8 cellular contexts compared by ENCODE assay signal in genomic region chr12:104136577-104136976, GRCh38. TPM values are rescaled to one million over a fixed set of nuclear protein-coding genes. Genes with fewer than 3 reads are reported as not detected.
DNase-seq lines count a peak whose midpoint lies in the region; ATAC-seq, FAIRE-seq and TF ChIP-seq lines count a peak whose summit lies in the region.

No MANE protein-coding gene starts in this region.

- H3K27me3 Mint-ChIP-seq in stimulated activated naive CD8-positive, alpha-beta T cell treated with anti-CD3 and anti-CD28 coated beads, Interleukin-15, Interleukin-2, amounts not matched to agents 100 ng/mL and 50 ng/mL, for 24 hours, result no peaks in the 10 kb centered on the region

- in situ Hi-C loops in K562 (cut with MboI), result no loop called here

- TF ChIP-seq POLR2A in K562 (conservative IDR thresholded peaks at IDR 0.05), result no peak

- POLR2A ChIA-PET in K562 (lab: Yijun Ruan, JAX), result interaction anchor here (0.6 to 1.4 kb wide), 6 partner anchors 10 to 218 kb away, joined by 3 to 5 read pairs (median 4); partner anchors contain the start of gene TDG

- no peak overlapping the region for H4K8ac ChIP-seq in mesendoderm (ENCODE audit: low read depth, low read length)

- H4K5ac ChIP-seq in mesendoderm (ENCODE audit: low read length), result no peak overlapping the region

- no peak for TF ChIP-seq RAD21 in K562 (CRISPR knock-in tag; conservative IDR thresholded peaks at IDR 0.05 in 1 of 2, IDR thresholded peaks at IDR 0.05 in 1 of 2)

- peaks cover 7% of the 10 kb centered on the region for H3K79me1 ChIP-seq in mesendoderm (ENCODE audit: low read length)

- no peak overlapping the region for H2AK5ac ChIP-seq in mesendoderm (ENCODE audit: low read length)

- ATAC-seq in stimulated activated naive CD8-positive, alpha-beta T cell treated with anti-CD3 and anti-CD28 coated beads, Interleukin-15, Interleukin-2, amounts not matched to agents 100 U/mL and 50 U/mL, for 24 hours, result no peak
- ATAC-seq in K562 (no peak), GM21423 (IDR thresholded peaks at IDR 0.05; ENCODE audit: unreplicated experiment) (no peak)

- H3K27ac ChIP-seq in K562 (ENCODE audit: extremely low read depth, low read depth, low read length), result peak overlapping the region; percentile 89; the same call in 2 of the 3 replicates
- H3K27ac ChIP-seq in mesendoderm (ENCODE audit: low read depth, low read length), result no peak overlapping the region

- intact Hi-C loops in K562 (cut with micrococcal nuclease), result no loop called here

- H3K36me3 Mint-ChIP-seq in stimulated activated naive CD8-positive, alpha-beta T cell treated with anti-CD3 and anti-CD28 coated beads, Interleukin-15, Interleukin-2, amounts not matched to agents 100 ng/mL and 50 ng/mL, for 24 hours (ENCODE audit: low read depth), result peaks cover 14% of the 10 kb centered on the region

- no peak for TF ChIP-seq CTCF in K562 (IDR thresholded peaks at IDR 0.05 in 2 of 3, conservative IDR thresholded peaks at IDR 0.05 in 1 of 3; ENCODE audit: insufficient read depth in 2 of 3, low read depth in 1 of 3, low read length in 3 of 3)

- H3K23ac ChIP-seq in mesendoderm (ENCODE audit: low read length), result no peak overlapping the region

- no peak overlapping the region for H2BK120ac ChIP-seq in mesendoderm (ENCODE audit: low read depth, low read length)

- H3K9ac ChIP-seq in K562 (ENCODE audit: insufficient read depth in 1 of 2, low read depth in 2 of 2, low read length in 2 of 2) (peak overlapping the region in 1 of 2 experiments; percentile 89; a peak in 2 of 4 replicates), mesendoderm (ENCODE audit: low read length) (peak overlapping the region; percentile 92)

- TSS peak; percentile 58 for BruUV-seq in K562 (replicated peaks; lab: Mats Ljungman, UMichigan)

- H3K9me3 ChIP-seq in K562 (replicated peaks; ENCODE audit: control insufficient read depth, insufficient read depth, low read depth, low read length), result no peaks in the 10 kb centered on the region

- 0 out of 2 replicates have a peak overlapping the region, but pooled peaks have one; percentile 84 for H2AFZ ChIP-seq in K562 (ENCODE audit: low read depth, low read length)

- CTCF ChIA-PET in K562 (lab: Yijun Ruan, JAX; ENCODE audit: low intra/inter-chr PET ratio), result interaction anchor here (1.1 kb wide), 1 partner anchor 504 kb away, joined by 3 read pairs; no protein-coding TSS in a partner anchor

- no peaks in the 10 kb centered on the region for H3K9me1 ChIP-seq in K562 (ENCODE audit: control insufficient read depth, insufficient read depth, low read length)

- H3K4me1 Mint-ChIP-seq in stimulated activated naive CD8-positive, alpha-beta T cell treated with anti-CD3 and anti-CD28 coated beads, Interleukin-15, Interleukin-2, amounts not matched to agents 100 ng/mL and 50 ng/mL, for 24 hours (ENCODE audit: low read depth), result peaks cover 36% of the 10 kb centered on the region

- H3K79me2 ChIP-seq in K562 (ENCODE audit: control insufficient read depth, insufficient read depth, low read length), result peaks cover 39% of the 10 kb centered on the region
- H3K79me2 ChIP-seq in mesendoderm (ENCODE audit: control insufficient read depth, insufficient read depth, low read length), result peaks cover 15% of the 10 kb centered on the region

- H3K4me1 ChIP-seq in K562 (replicated peaks in 1 of 2; ENCODE audit: control insufficient read depth in 2 of 2, insufficient read depth in 2 of 2, low read length in 2 of 2), result peaks cover 12 to 25% of the 10 kb centered on the region in 2 experiments
- peaks cover 6% of the 10 kb centered on the region for H3K4me1 ChIP-seq in mesendoderm (ENCODE audit: control insufficient read depth, low read depth, low read length)

- H3K4me2 ChIP-seq in K562 (ENCODE audit: insufficient read depth, low read length), result peak overlapping the region; percentile 90
- H3K4me2 ChIP-seq in mesendoderm (ENCODE audit: low read length), result peak overlapping the region; percentile 66

- H3K18ac ChIP-seq in mesendoderm (ENCODE audit: low read length), result no peak overlapping the region

- no peaks in the 10 kb centered on the region for H3K27me3 ChIP-seq in K562 (ENCODE audit: control insufficient read depth in 2 of 2, insufficient read depth in 2 of 2, low read length in 2 of 2)
- no peaks in the 10 kb centered on the region for H3K27me3 ChIP-seq in mesendoderm (ENCODE audit: insufficient read depth, low read length, poor library complexity)

- H2BK5ac ChIP-seq in mesendoderm (ENCODE audit: low read length), result no peak overlapping the region

- peak overlapping the region; percentile 94 for H3K56ac ChIP-seq in mesendoderm (ENCODE audit: low read length)

- H3K36me3 ChIP-seq in K562 (ENCODE audit: control insufficient read depth, insufficient read depth, low read length) (peaks cover 34% of the 10 kb centered on the region), mesendoderm (ENCODE audit: control insufficient read depth, insufficient read depth, low read length) (peaks cover 3% of the 10 kb centered on the region)

- no peaks in the 10 kb centered on the region for H3K9me3 Mint-ChIP-seq in stimulated activated naive CD8-positive, alpha-beta T cell treated with anti-CD3 and anti-CD28 coated beads, Interleukin-15, Interleukin-2, amounts not matched to agents 100 ng/mL and 50 ng/mL, for 24 hours

- no peak overlapping the region for H3K4ac ChIP-seq in mesendoderm (ENCODE audit: low read depth, low read length)

- H3K4me3 Mint-ChIP-seq in stimulated activated naive CD8-positive, alpha-beta T cell treated with anti-CD3 and anti-CD28 coated beads, Interleukin-15, Interleukin-2, amounts not matched to agents 100 ng/mL and 50 ng/mL, for 24 hours, result peak overlapping the region; percentile 88

- no peak for DNase-seq in stimulated activated naive CD8-positive, alpha-beta T cell treated with anti-CD3 and anti-CD28 coated beads, Interleukin-15, Interleukin-2, amounts not matched to agents 100 U/mL and 50 U/mL, for 24 hours
- peak in 1 of 4 experiments; percentile 14 for DNase-seq in K562 (ENCODE audit: extremely low read depth in 1 of 4, low spot score in 3 of 4)
- DNase-seq in mesendoderm, result no peak
- DNase-seq in NCI-H748 treated with DMSO at 0.1 percent for 48 hours (lab: John Stamatoyannopoulos, UW), result no peak
- no peak for DNase-seq in stimulated activated CD4-positive, alpha-beta T cell treated with anti-CD3 and anti-CD28 coated beads, Interleukin-15, amount 100 ng/mL, for 24 hours
- DNase-seq in activated CD4-positive, CD25-positive, alpha-beta regulatory T cell (lab: John Stamatoyannopoulos, UW), result no peak

- FAIRE-seq in K562 (lab: Jason Lieb, UNC), result no peak

- H3K27ac Mint-ChIP-seq in stimulated activated naive CD8-positive, alpha-beta T cell treated with anti-CD3 and anti-CD28 coated beads, Interleukin-15, Interleukin-2, amounts not matched to agents 100 ng/mL and 50 ng/mL, for 24 hours, result peak overlapping the region; percentile 89

- peak overlapping the region; percentile 69 for H3K4me3 ChIP-seq in K562
- no peak overlapping the region for H3K4me3 ChIP-seq in mesendoderm (ENCODE audit: low read length)

- no peak for TF ChIP-seq EP300 in K562 (IDR thresholded peaks at IDR 0.05; ENCODE audit: low read length)

- no peak overlapping the region for H2BK15ac ChIP-seq in mesendoderm (replicated peaks; ENCODE audit: low read depth)

- no peaks in the 10 kb centered on the region for H4K20me1 ChIP-seq in K562 (replicated peaks; ENCODE audit: control insufficient read depth, insufficient read depth, low read length)

TF ChIP-seq in K562, 482 proteins besides CTCF, POLR2A, EP300 and RAD21 (continues in another document):
- TF ChIP-seq NCOR1 (IDR thresholded peaks at IDR 0.05) (no peak), ETV6 (IDR thresholded peaks at IDR 0.05; ENCODE audit: borderline replicate concordance in 1 of 2, low read depth in 2 of 2, low read length in 1 of 2) (no peak), ETV6 (CRISPR knock-in tag; IDR thresholded peaks at IDR 0.05; ENCODE audit: borderline replicate concordance) (no peak), PTTG1 (tag; IDR thresholded peaks at IDR 0.05; ENCODE audit: low read depth) (no peak), NR3C1 (CRISPR knock-in tag; IDR thresholded peaks at IDR 0.05) (no peak)

RNA-seq across cellular contexts. Expression of gene NFYB, which starts 1.4 kb away (rescaled TPM):
- total RNA-seq in K562 (2011; cell fraction: chromatin; rRNA removed; ENCODE audit: low replicate concordance), result 8.1 and 28.6 TPM in 2 replicates
- 4.5 and 6.7 TPM in 2 replicates for total RNA-seq in K562 (2011; cell fraction: nucleolus; rRNA removed)
- 10.3 and 18.2 TPM in 2 replicates for total RNA-seq in K562 (2011; cell fraction: nucleoplasm; rRNA removed)
- total RNA-seq in K562 (2014; rRNA removed), result 12.1 and 14.5 TPM in 2 replicates
- 37.2 and 39.5 TPM in 2 replicates for total RNA-seq in K562 (2014; rRNA removed; fragmentation: Illumina TruSeq; extraction: Trizol)
- total RNA-seq in K562 (2015; rRNA removed; fragmentation: Illumina TruSeq; extraction: Trizol), result 22.6 and 24.5 TPM in 2 replicates
- 17.8 and 19.4 TPM in 2 replicates for total RNA-seq in K562 (2021)
- polyA plus RNA-seq in K562 (2011; rRNA removed), result 27.0 and 41.2 TPM in 2 replicates
- polyA plus RNA-seq in K562 (2011; cell fraction: cytosol; rRNA removed), result 7.6 and 10.3 TPM in 2 replicates
- 10.5 and 14.1 TPM in 2 replicates for polyA plus RNA-seq in K562 (2011; cell fraction: nucleus; rRNA removed)
- polyA plus RNA-seq in K562 (2012), result 19.7 and 27.8 TPM in 2 replicates
- polyA plus RNA-seq in K562 (2014; fragmentation: Illumina TruSeq; extraction: Trizol), result 29.7 and 32.3 TPM in 2 replicates
- 10 to 100 TPM; 47.4 to 51.5 TPM for polyA plus RNA-seq in K562 (2014; fragmentation: Nextera tagmentation; extraction: Ambion mirVana)
- polyA plus RNA-seq in K562 (2014; rRNA removed), result 25.0 and 27.8 TPM in 2 replicates
- 33.7 and 34.1 TPM in 2 replicates for polyA minus RNA-seq in K562 (2011; rRNA and poly(A)+ RNA removed)
- 12.7 and 13.1 TPM in 2 replicates for polyA minus RNA-seq in K562 (2011; cell fraction: cytosol; rRNA and poly(A)+ RNA removed)
- 8.6 and 13.9 TPM in 2 replicates for polyA minus RNA-seq in K562 (2011; cell fraction: nucleus; rRNA and poly(A)+ RNA removed)
- polyA plus RNA-seq in mesendoderm (2013, experiment 1 of 2), result 38.8 TPM
- polyA plus RNA-seq in mesendoderm (2013, experiment 2 of 2), result 37.2 TPM
